Comparison of ENCODE assay signal across 28 cellular contexts in the genomic region with DNA sequence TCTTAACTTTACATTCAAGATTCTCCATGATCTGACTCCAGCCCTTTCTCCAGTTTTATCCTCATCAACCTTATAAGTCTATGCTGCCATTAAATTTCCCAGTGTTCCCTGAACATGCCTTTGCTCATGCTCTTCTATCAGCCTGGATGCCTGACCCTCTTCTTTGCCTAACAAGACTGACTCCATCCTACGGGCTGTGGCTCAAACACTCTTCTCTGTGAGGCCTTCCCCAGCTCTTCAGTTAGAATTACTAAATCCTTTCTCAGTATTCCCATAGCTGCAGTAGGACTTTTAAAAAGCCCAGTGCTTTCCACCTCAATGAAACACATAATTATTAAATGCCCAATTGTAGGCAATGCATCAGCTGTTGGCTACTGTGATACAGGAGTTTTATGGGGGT.
"Had no signal": no experiment of that assay in that cellular context is flagged by ENCODE, and none has a peak within 500 bp of the region (broad histone marks: within the 10 kb centered on the region; RNA-seq: fewer than 3 reads in every experiment).

No MANE protein-coding gene starts in this region.

- H3K36me3 ChIP-seq: colonic mucosa, esophagus muscularis mucosa, esophagus squamous epithelium, gastrocnemius medialis, gastroesophageal sphincter, heart left ventricle, heart right ventricle had no signal

- H3K27me3 ChIP-seq: colonic mucosa, esophagus muscularis mucosa, foreskin keratinocyte, gastrocnemius medialis, gastroesophageal sphincter, heart left ventricle, heart right ventricle had no signal

- FAIRE-seq: colon, endometrium, endothelial cell of umbilical vein, frontal cortex had no signal

- H3K27ac ChIP-seq: colonic mucosa, coronary artery, dorsolateral prefrontal cortex, epithelial cell of prostate, esophagus muscularis mucosa, esophagus squamous epithelium, foreskin keratinocyte, gastrocnemius medialis, gastroesophageal sphincter, heart left ventricle, heart right ventricle had no signal

- H3K4me1 ChIP-seq: colonic mucosa, esophagus muscularis mucosa, esophagus squamous epithelium, foreskin keratinocyte, gastrocnemius medialis, gastroesophageal sphincter, heart left ventricle, heart right ventricle had no signal

- DNase-seq: colonic mucosa; cortex of kidney; dermis blood vessel endothelial cell; dorsolateral prefrontal cortex; effector CD4-positive, alpha-beta T cell; effector CD8-positive, alpha-beta T cell; effector memory CD4-positive, alpha-beta T cell; effector memory CD8-positive, alpha-beta T cell; endodermal cell; erythroblast; esophagus squamous epithelium; foreskin fibroblast; foreskin keratinocyte; foreskin melanocyte; gastrocnemius medialis; glutamatergic neuron; head of caudate nucleus; heart left ventricle; heart right ventricle had no signal

- H3K9me3 ChIP-seq: colonic mucosa, esophagus muscularis mucosa, esophagus squamous epithelium, gastrocnemius medialis, gastroesophageal sphincter had no signal

- ATAC-seq: effector memory CD8-positive, alpha-beta T cell; esophagus mucosa; foreskin keratinocyte; gastrocnemius medialis; gastroesophageal sphincter; heart left ventricle; heart right ventricle had no signal

- H3K4me3 ChIP-seq: colonic mucosa, coronary artery, dorsolateral prefrontal cortex, esophagus muscularis mucosa, esophagus squamous epithelium, gastrocnemius medialis, gastroesophageal sphincter, heart left ventricle, heart right ventricle had no signal
